ENCODE assay signal across 11 cellular contexts in the genomic region with DNA sequence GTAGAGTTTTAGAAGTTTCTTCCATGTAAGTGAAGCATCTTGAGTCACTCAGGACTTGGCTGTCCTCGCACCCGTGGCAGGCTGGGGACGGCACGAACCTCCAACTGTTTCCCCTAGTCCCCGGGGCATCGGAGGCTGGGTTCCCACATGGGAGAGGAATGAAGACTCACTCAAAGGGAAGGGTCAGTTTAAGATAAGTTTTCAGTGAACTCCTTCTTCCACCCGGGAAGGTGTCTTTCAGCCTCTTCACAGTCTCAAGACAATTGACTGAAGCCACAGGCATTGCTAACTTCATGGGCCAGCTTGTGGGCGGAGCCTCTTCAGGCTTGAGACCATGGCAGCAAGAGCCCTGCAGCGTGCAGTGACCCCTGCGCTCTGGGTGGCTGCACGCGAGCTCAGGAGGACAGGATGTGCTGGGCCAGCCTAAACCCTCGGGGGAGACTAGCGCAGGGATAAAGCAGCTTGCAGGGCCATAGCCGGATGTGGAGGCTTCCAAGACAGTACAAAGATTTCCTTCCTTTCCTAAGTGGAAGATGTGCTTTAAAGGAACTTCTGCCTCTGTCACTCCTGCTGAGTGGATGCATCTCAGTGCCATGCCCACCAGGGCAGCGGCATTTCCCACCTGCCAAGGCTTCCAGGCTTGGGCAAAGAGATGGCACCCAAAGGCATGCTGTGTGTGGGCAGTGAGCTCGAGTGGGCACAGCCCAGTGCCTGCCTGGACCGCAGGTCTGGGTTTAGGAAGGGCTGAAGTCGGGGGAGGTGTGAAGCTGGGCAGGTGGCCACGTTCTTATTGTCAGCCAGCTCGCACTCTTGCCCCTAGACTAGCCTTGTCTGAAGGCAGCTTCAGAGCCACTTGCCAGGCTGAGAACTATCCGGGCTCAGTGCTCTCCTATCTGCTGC. TPM values are rescaled to one million over a fixed set of nuclear protein-coding genes. Genes with fewer than 3 reads are reported as not detected.
DNase-seq lines count a peak whose midpoint lies in the region; ATAC-seq and TF ChIP-seq lines count a peak whose summit lies in the region.
"Had no signal": no experiment of that assay in that cellular context is flagged by ENCODE, and none has a peak within 500 bp of the region (broad histone marks: within the 10 kb centered on the region; RNA-seq: fewer than 3 reads in every experiment).

No MANE protein-coding gene starts in this region.

- H3K27ac ChIP-seq in BLaER1: peak overlapping the region; percentile 71
- peak overlapping the region; percentile 56 for H3K27ac ChIP-seq in lower lobe of right lung
- H3K27ac ChIP-seq: foreskin keratinocyte had no signal

- H4K20me1 ChIP-seq in BLaER1: peaks cover 22% of the 10 kb centered on the region; the same call in 1 of the 2 replicates

- intact Hi-C loops in lower lobe of right lung (cut with DNase I): no loop called here

- H3K27me3 ChIP-seq in BLaER1: no peaks in the 10 kb centered on the region
- no peaks in the 10 kb centered on the region for H3K27me3 ChIP-seq in lower lobe of right lung (ENCODE audit: low read depth)
- H3K27me3 ChIP-seq: foreskin keratinocyte had no signal

- H3K4me3 ChIP-seq in BLaER1 (no peak overlapping the region), choroid plexus epithelial cell (ENCODE audit: low read depth, low read length) (no peak overlapping the region), lower lobe of right lung (no peak overlapping the region)

- H3K9me3 ChIP-seq in BLaER1: no peaks in the 10 kb centered on the region
- H3K9me3 ChIP-seq in lower lobe of right lung: no peaks in the 10 kb centered on the region

- H3K4me1 ChIP-seq in BLaER1: peaks cover 29% of the 10 kb centered on the region
- H3K4me1 ChIP-seq in lower lobe of right lung: peaks cover 11% of the 10 kb centered on the region
- H3K4me1 ChIP-seq: foreskin keratinocyte had no signal

- ATAC-seq in lower lobe of right lung (peak in 1 of 2 donors; percentile 21), HG02885 (IDR thresholded peaks at IDR 0.05; ENCODE audit: poor library complexity, unreplicated experiment) (no peak), GM21576 (IDR thresholded peaks at IDR 0.05; ENCODE audit: unreplicated experiment) (no peak)
- ATAC-seq: foreskin keratinocyte; stimulated activated naive CD8-positive, alpha-beta T cell treated with anti-CD3 and anti-CD28 coated beads, Interleukin-15, amount 100 ng/mL, for 72 hours had no signal

- peak overlapping the region; percentile 55 for H3K4me2 ChIP-seq in BLaER1

- TF ChIP-seq CTCF in choroid plexus epithelial cell (conservative IDR thresholded peaks at IDR 0.05; ENCODE audit: low read depth, low read length): no peak
- no peak for TF ChIP-seq CTCF in lower lobe of right lung (IDR thresholded peaks at IDR 0.05)

- peak; percentile 63 for DNase-seq in choroid plexus epithelial cell (ENCODE audit: low read depth)
- no peak for DNase-seq in lower lobe of right lung
- no peak for DNase-seq in NCI-H2107 (lab: John Stamatoyannopoulos, UW)
- DNase-seq: ACHN; activated naive CD4-positive, alpha-beta T cell; foreskin keratinocyte; NCI-H524 treated with DMSO at 0.1 percent for 48 hours; stimulated activated naive CD8-positive, alpha-beta T cell treated with anti-CD3 and anti-CD28 coated beads, Interleukin-15, amount 100 ng/mL, for 72 hours had no signal

- H3K9ac ChIP-seq in BLaER1: peak overlapping the region; percentile 35; the same call in 1 of the 2 replicates

- peaks cover 100% of the 10 kb centered on the region for H3K36me3 ChIP-seq in BLaER1
- peaks cover 85% of the 10 kb centered on the region for H3K36me3 ChIP-seq in lower lobe of right lung

RNA-seq across cellular contexts. Expression of a gene that starts 32.9 kb away (rescaled TPM):
- total RNA-seq in lower lobe of right lung: 38.1 TPM

RNA-seq across cellular contexts. Expression of a gene that starts 36.9 kb away (rescaled TPM):
- 7.6 TPM for total RNA-seq in lower lobe of right lung
- total RNA-seq: foreskin keratinocyte had no signal

RNA-seq across cellular contexts. Expression of a gene that starts 56.6 kb away (rescaled TPM):
- total RNA-seq in lower lobe of right lung: 36.1 TPM
